Comparison of ENCODE assay signal across 16 cellular contexts in the genomic region with DNA sequence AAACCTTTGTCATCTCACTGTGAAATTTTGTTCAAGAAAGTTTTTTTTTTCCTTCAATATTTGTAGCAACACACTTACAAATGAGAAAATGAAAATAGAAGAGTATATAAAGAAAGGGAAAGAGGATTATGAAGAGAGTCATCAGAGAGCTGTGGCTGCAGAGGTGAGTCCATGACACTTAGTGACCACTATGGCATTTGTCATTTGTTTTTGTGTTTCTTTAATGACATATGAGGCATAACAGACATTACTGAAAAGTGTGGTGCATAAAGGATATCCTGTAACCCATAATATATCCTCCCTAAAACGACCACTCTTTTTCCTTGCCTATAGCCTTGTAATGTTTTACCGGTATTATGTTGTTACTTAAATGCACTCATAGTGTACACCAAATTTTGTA.
DNase-seq lines count a peak whose midpoint lies in the region; ATAC-seq and TF ChIP-seq lines count a peak whose summit lies in the region.
"Had no signal": no experiment of that assay in that cellular context is flagged by ENCODE, and none has a peak within 500 bp of the region (broad histone marks: within the 10 kb centered on the region; RNA-seq: fewer than 3 reads in every experiment).

No MANE protein-coding gene starts in this region.

- CTCF ChIA-PET in PC-3 (lab: Charles Lee): no interaction called here

- no peaks in the 10 kb centered on the region for H3K27me3 Mint-ChIP-seq in activated CD4-positive, alpha-beta T cell treated with anti-CD3 and anti-CD28 coated beads, Interleukin-2, amount 10 ng/mL, durations not matched to agents 24 days and 14 days
- no peaks in the 10 kb centered on the region for H3K27me3 Mint-ChIP-seq in activated T-helper 17 cell treated with anti-CD3 and anti-CD28 coated beads, Interleukin-2, amount 50 U/mL, for 72 hours
- H3K27me3 Mint-ChIP-seq in activated naive CD8-positive, alpha-beta T cell treated with anti-CD3 and anti-CD28 coated beads, Interleukin-2, amount 50 U/mL, for 24 hours: no peaks in the 10 kb centered on the region
- H3K27me3 Mint-ChIP-seq: CD8-positive, alpha-beta memory T cell had no signal

- H3K9ac ChIP-seq in Loucy (ENCODE audit: low read depth, low read length, poor library complexity, severe bottlenecking) (no peak overlapping the region), PC-3 (ENCODE audit: low read length) (no peak overlapping the region)
- H3K9ac ChIP-seq: BLaER1 had no signal

- ATAC-seq in activated T-helper 17 cell treated with anti-CD3 and anti-CD28 coated beads, Interleukin-2, amount 50 U/mL, for 72 hours (replicated peaks): peak; percentile 42
- ATAC-seq in activated naive CD8-positive, alpha-beta T cell treated with anti-CD3 and anti-CD28 coated beads, Interleukin-2, amount 50 U/mL, for 24 hours: no peak
- ATAC-seq in GM19467 (IDR thresholded peaks at IDR 0.05; ENCODE audit: unreplicated experiment) (no peak), PC-3 (no peak)

- peak overlapping the region; percentile 45 for H3K27ac Mint-ChIP-seq in activated CD4-positive, alpha-beta T cell treated with anti-CD3 and anti-CD28 coated beads, Interleukin-2, amount 10 ng/mL, durations not matched to agents 24 days and 14 days
- no peak overlapping the region for H3K27ac Mint-ChIP-seq in activated T-helper 17 cell treated with anti-CD3 and anti-CD28 coated beads, Interleukin-2, amount 50 U/mL, for 72 hours
- peak overlapping the region; percentile 28 for H3K27ac Mint-ChIP-seq in activated naive CD8-positive, alpha-beta T cell treated with anti-CD3 and anti-CD28 coated beads, Interleukin-2, amount 50 U/mL, for 24 hours
- H3K27ac Mint-ChIP-seq: HFFc6 had no signal

- no peak overlapping the region for H2AFZ ChIP-seq in Loucy (ENCODE audit: low read length)
- H2AFZ ChIP-seq in PC-3 (ENCODE audit: low read length): no peak overlapping the region

- H3K36me3 ChIP-seq in Loucy (ENCODE audit: insufficient read depth, low read length): peaks cover 81% of the 10 kb centered on the region
- H3K36me3 ChIP-seq in PC-3 (ENCODE audit: low read depth, low read length): peaks cover 33% of the 10 kb centered on the region

- H3K36me3 Mint-ChIP-seq in activated CD4-positive, alpha-beta T cell treated with anti-CD3 and anti-CD28 coated beads, Interleukin-2, amount 10 ng/mL, durations not matched to agents 24 days and 14 days (ENCODE audit: low read depth): peaks cover 42% of the 10 kb centered on the region
- H3K36me3 Mint-ChIP-seq in activated T-helper 17 cell treated with anti-CD3 and anti-CD28 coated beads, Interleukin-2, amount 50 U/mL, for 72 hours (ENCODE audit: low read depth): peaks cover 87% of the 10 kb centered on the region
- H3K36me3 Mint-ChIP-seq in activated naive CD8-positive, alpha-beta T cell treated with anti-CD3 and anti-CD28 coated beads, Interleukin-2, amount 50 U/mL, for 24 hours (ENCODE audit: low read depth): peaks cover 40% of the 10 kb centered on the region

- DNase-seq in activated CD4-positive, alpha-beta T cell treated with anti-CD3 and anti-CD28 coated beads, Interleukin-2, amount 10 ng/mL, durations not matched to agents 24 days and 14 days: peak; percentile 40
- DNase-seq in activated CD4-positive, alpha-beta T cell treated with anti-CD3 and anti-CD28 coated beads for 1 hour: no peak
- no peak for DNase-seq in activated naive CD8-positive, alpha-beta T cell treated with anti-CD3 and anti-CD28 coated beads, Interleukin-2, amount 50 U/mL, for 24 hours
- DNase-seq in UCSD-AML1 (lab: John Stamatoyannopoulos, UW; ENCODE audit: unreplicated experiment) (no peak), PC-3 (no peak)
- DNase-seq: 8988T; AML-193; Caco-2; CD8-positive, alpha-beta memory T cell; GF-D8; HCEC 1CT; HFFc6 had no signal

- H3K9me3 ChIP-seq in Loucy (ENCODE audit: insufficient read depth, low read depth, low read length): no peaks in the 10 kb centered on the region
- H3K9me3 ChIP-seq in PC-3 (ENCODE audit: low read length): no peaks in the 10 kb centered on the region
- H3K9me3 ChIP-seq: BLaER1, Caco-2 had no signal

- H3K27ac ChIP-seq in PC-3 (ENCODE audit: low read length): no peak overlapping the region
- H3K27ac ChIP-seq: BLaER1 had no signal

- no peaks in the 10 kb centered on the region for H3K27me3 ChIP-seq in Loucy (ENCODE audit: insufficient read depth, low read length, poor library complexity, severe bottlenecking)
- H3K27me3 ChIP-seq in PC-3 (ENCODE audit: low read length): no peaks in the 10 kb centered on the region
- H3K27me3 ChIP-seq: BLaER1 had no signal

- no peaks in the 10 kb centered on the region for H3K79me2 ChIP-seq in Loucy (ENCODE audit: insufficient read depth, low read length)
- H3K79me2 ChIP-seq in PC-3 (ENCODE audit: low read length): no peaks in the 10 kb centered on the region

- peaks cover 14% of the 10 kb centered on the region for H3K4me1 Mint-ChIP-seq in activated CD4-positive, alpha-beta T cell treated with anti-CD3 and anti-CD28 coated beads, Interleukin-2, amount 10 ng/mL, durations not matched to agents 24 days and 14 days
- peaks cover 9% of the 10 kb centered on the region for H3K4me1 Mint-ChIP-seq in activated T-helper 17 cell treated with anti-CD3 and anti-CD28 coated beads, Interleukin-2, amount 50 U/mL, for 72 hours
- H3K4me1 Mint-ChIP-seq in activated naive CD8-positive, alpha-beta T cell treated with anti-CD3 and anti-CD28 coated beads, Interleukin-2, amount 50 U/mL, for 24 hours: peaks cover 7% of the 10 kb centered on the region

- BruUV-seq in PC-3 (replicated peaks; lab: Mats Ljungman, UMichigan): no TSS peak

- intact Hi-C loops in activated CD4-positive, alpha-beta T cell treated with anti-CD3 and anti-CD28 coated beads, Interleukin-2, amount 10 ng/mL, durations not matched to agents 24 days and 14 days (cut with micrococcal nuclease): no loop called here
- intact Hi-C loops in PC-3 (cut with micrococcal nuclease): loop anchor here (10.0 kb wide), 1 partner anchor 398 kb away; no protein-coding TSS in a partner anchor

- H3K4me3 Mint-ChIP-seq in activated CD4-positive, alpha-beta T cell treated with anti-CD3 and anti-CD28 coated beads, Interleukin-2, amount 10 ng/mL, durations not matched to agents 24 days and 14 days: no peak overlapping the region
- no peak overlapping the region for H3K4me3 Mint-ChIP-seq in activated T-helper 17 cell treated with anti-CD3 and anti-CD28 coated beads, Interleukin-2, amount 50 U/mL, for 72 hours
- H3K4me3 Mint-ChIP-seq in activated naive CD8-positive, alpha-beta T cell treated with anti-CD3 and anti-CD28 coated beads, Interleukin-2, amount 50 U/mL, for 24 hours: no peak overlapping the region
- H3K4me3 Mint-ChIP-seq: CD8-positive, alpha-beta memory T cell; HFFc6 had no signal

- POLR2A ChIA-PET in PC-3 (lab: Charles Lee; ENCODE audit: unreplicated experiment): no interaction called here

- TF ChIP-seq CTCF in Loucy (conservative IDR thresholded peaks at IDR 0.05; ENCODE audit: low read length) (no peak), PC-3 (conservative IDR thresholded peaks at IDR 0.05; ENCODE audit: low read depth, low read length) (no peak)

- H3K4me1 ChIP-seq in Loucy (ENCODE audit: insufficient read depth, low read length, poor library complexity, severe bottlenecking): peaks cover 18% of the 10 kb centered on the region
- no peaks in the 10 kb centered on the region for H3K4me1 ChIP-seq in PC-3 (ENCODE audit: insufficient read depth, low read length)
- H3K4me1 ChIP-seq: BLaER1, Caco-2 had no signal

- H3K4me2 ChIP-seq in Loucy (ENCODE audit: low read depth, low read length, poor library complexity, severe bottlenecking) (peak overlapping the region; percentile 21), PC-3 (ENCODE audit: low read length) (no peak overlapping the region)
- H3K4me2 ChIP-seq: BLaER1 had no signal

- H3K9me3 Mint-ChIP-seq in activated CD4-positive, alpha-beta T cell treated with anti-CD3 and anti-CD28 coated beads, Interleukin-2, amount 10 ng/mL, durations not matched to agents 24 days and 14 days: no peaks in the 10 kb centered on the region
- no peaks in the 10 kb centered on the region for H3K9me3 Mint-ChIP-seq in activated T-helper 17 cell treated with anti-CD3 and anti-CD28 coated beads, Interleukin-2, amount 50 U/mL, for 72 hours
- H3K9me3 Mint-ChIP-seq in activated naive CD8-positive, alpha-beta T cell treated with anti-CD3 and anti-CD28 coated beads, Interleukin-2, amount 50 U/mL, for 24 hours: no peaks in the 10 kb centered on the region
- H3K9me3 Mint-ChIP-seq: CD8-positive, alpha-beta memory T cell; HFFc6 had no signal

- H3K9me2 ChIP-seq in Loucy (replicated peaks; ENCODE audit: low read depth, low read length) (no peaks in the 10 kb centered on the region), PC-3 (replicated peaks; ENCODE audit: low read length) (no peaks in the 10 kb centered on the region)

- H4K20me1 ChIP-seq in Loucy (ENCODE audit: insufficient read depth, low read length, poor library complexity, severe bottlenecking): no peaks in the 10 kb centered on the region
- no peaks in the 10 kb centered on the region for H4K20me1 ChIP-seq in PC-3 (ENCODE audit: low read length)

- H3K4me3 ChIP-seq in Loucy (ENCODE audit: low read length, poor library complexity, severe bottlenecking) (no peak overlapping the region), PC-3 (ENCODE audit: low read length) (no peak overlapping the region)
- H3K4me3 ChIP-seq: BLaER1 had no signal

- 0 out of 2 replicates have a peak, but pooled peaks cover 3% of the 10 kb centered on the region for H3F3A ChIP-seq in Loucy (ENCODE audit: low read depth)
- H3F3A ChIP-seq in PC-3 (ENCODE audit: low read length, unreplicated experiment): peaks cover 5% of the 10 kb centered on the region
